In genomic region chr11:119432484-119433368, GRCh38 we compare ENCODE assay signal across 9 cellular contexts. TPM values are rescaled to one million over a fixed set of nuclear protein-coding genes. Genes with fewer than 3 reads are reported as not detected.
DNase-seq lines count a peak whose midpoint lies in the region; ATAC-seq, FAIRE-seq and TF ChIP-seq lines count a peak whose summit lies in the region.
"Had no signal": no experiment of that assay in that cellular context is flagged by ENCODE, and none has a peak within 500 bp of the region (broad histone marks: within the 10 kb centered on the region; RNA-seq: fewer than 3 reads in every experiment).

No MANE protein-coding gene starts in this region.

- WGBS in pancreas, 2 donors = 46 to 50% methylated on average over 22 of the region's 22 CpGs

- peaks cover 21% of the 10 kb centered on the region for H3K4me1 ChIP-seq in fibroblast of lung (ENCODE audit: control insufficient read depth, extremely low read depth, insufficient read depth, low read length)
- H3K4me1 ChIP-seq in pancreas = no peaks in the 10 kb centered on the region

- ATAC-seq in pancreas (peak in 3 of 4 donors; percentile 24 to 67 (median 58)), GM21367 (IDR thresholded peaks at IDR 0.05; ENCODE audit: unreplicated experiment) (no peak)

- no peak for TF ChIP-seq CTCF in fibroblast of lung (conservative IDR thresholded peaks at IDR 0.05 in 1 of 2, IDR thresholded peaks at IDR 0.05 in 1 of 2; ENCODE audit: low read depth in 1 of 2, low read length in 2 of 2)
- no peak for TF ChIP-seq CTCF in pancreas (IDR thresholded peaks at IDR 0.05)

- H4K20me1 ChIP-seq in fibroblast of lung (ENCODE audit: control insufficient read depth, extremely low read depth, insufficient read depth, low read length) = no peaks in the 10 kb centered on the region

- peak overlapping the region; percentile 35 for H2AFZ ChIP-seq in fibroblast of lung (ENCODE audit: low read length)

- peak overlapping the region; percentile 52 for H3K4me2 ChIP-seq in fibroblast of lung (ENCODE audit: extremely low read depth, insufficient read depth, low read length)

- H3K4me3 ChIP-seq in fibroblast of lung (replicated peaks in 1 of 4; ENCODE audit: control extremely low read depth in 1 of 4, insufficient read depth in 1 of 4, low read depth in 3 of 4, low read length in 4 of 4) (peak overlapping the region; percentile 3 to 44 (median 13)), pancreas (no peak overlapping the region)

- in situ Hi-C loops in Caki2 (cut with HindIII; ENCODE audit: low pct_unique_long_range_greater_than_20kb, low sequenced_read_pairs) = no loop called here

- intact Hi-C loops in pancreas (cut with DNase I) = no loop called here

- H3K9me3 ChIP-seq in fibroblast of lung (ENCODE audit: control insufficient read depth, insufficient read depth, low read depth, low read length) = no peaks in the 10 kb centered on the region
- no peaks in the 10 kb centered on the region for H3K9me3 ChIP-seq in pancreas

- peak overlapping the region; percentile 17 for H3K9ac ChIP-seq in fibroblast of lung (ENCODE audit: insufficient read depth, low read length)

- H3K27ac ChIP-seq in fibroblast of lung (ENCODE audit: insufficient read depth, low read length) (peak overlapping the region; percentile 63), pancreas (no peak overlapping the region)

- peak; percentile 61 for DNase-seq in Caki2 (ENCODE audit: low read depth)
- DNase-seq in RCC 7860 (ENCODE audit: low spot score) = peak; percentile 82
- DNase-seq in fibroblast of lung (ENCODE audit: low read depth in 2 of 2) = peak; percentile 91 to 93
- no peak for DNase-seq in pancreas
- no peak for DNase-seq in NCI-H1694 (lab: John Stamatoyannopoulos, UW)
- no peak for DNase-seq in Kasumi-1 (lab: John Stamatoyannopoulos, UW)
- no peak for DNase-seq in DMS153 treated with DMSO at 0.1 percent for 48 hours (lab: John Stamatoyannopoulos, UW; ENCODE audit: unreplicated experiment)
- DNase-seq: stimulated activated CD8-positive, alpha-beta memory T cell treated with anti-CD3 and anti-CD28 coated beads, Interleukin-4, amount 100 ng/mL, for 48 hours had no signal

- H3K27me3 ChIP-seq in fibroblast of lung (ENCODE audit: control insufficient read depth, insufficient read depth, low read length) (peaks cover 6% of the 10 kb centered on the region), pancreas (no peaks in the 10 kb centered on the region)

- no peaks in the 10 kb centered on the region for H3K79me2 ChIP-seq in fibroblast of lung (ENCODE audit: control insufficient read depth, insufficient read depth, low read length)

- H3K36me3 ChIP-seq in fibroblast of lung (ENCODE audit: control insufficient read depth, insufficient read depth, low read length) (no peaks in the 10 kb centered on the region), pancreas (no peaks in the 10 kb centered on the region)

- FAIRE-seq in RCC 7860 (lab: Jason Lieb, UNC) (peak; percentile 89), pancreas (lab: Jason Lieb, UNC) (no peak)

RNA-seq across cellular contexts. Expression of gene THY1, which starts 9.8 kb away (rescaled TPM):
- 0.10 TPM in 1 of 2 replicates, not detected in the other for total RNA-seq in Caki2 (2014; rRNA removed; shearing (Covaris generic); ENCODE audit: low replicate concordance)
- 105 and 292 TPM in 2 replicates for total RNA-seq in fibroblast of lung
- polyA plus RNA-seq in fibroblast of lung = 824 and 1,700 TPM in 2 replicates
- 595 and 805 TPM in 2 replicates for polyA plus RNA-seq in fibroblast of lung (2012)
- 1,722 and 2,470 TPM in 2 replicates for polyA minus RNA-seq in fibroblast of lung (ENCODE audit: low replicate concordance)
- total RNA-seq in pancreas = 10 to 100 TPM in 2 of 6 donors, 1 to 10 TPM in 4; 1.4 to 28.6 (median 3.4) TPM
- polyA plus RNA-seq in pancreas = 1 to 10 TPM; 4.2 to 4.8 TPM

RNA-seq across cellular contexts. Expression of gene USP2, which starts 51.2 kb away (rescaled TPM):
- total RNA-seq in Caki2 (2014; rRNA removed; shearing (Covaris generic); ENCODE audit: low replicate concordance) = 3.7 TPM in 1 of 2 replicates, not detected in the other
- total RNA-seq in fibroblast of lung (0.77 and 2.3 TPM in 2 replicates), pancreas (1 to 10 TPM; 4.4 to 9.1 (median 6.6) TPM)
- polyA plus RNA-seq in fibroblast of lung (0.66 and 1.0 TPM in 2 replicates), pancreas (10 to 100 TPM in 1 of 2 donors, 1 to 10 TPM in 1; 5.9 to 15.4 TPM)
- 0.78 and 0.98 TPM in 2 replicates for polyA plus RNA-seq in fibroblast of lung (2012)
- polyA minus RNA-seq in fibroblast of lung (ENCODE audit: low replicate concordance) = 1.4 and 7.7 TPM in 2 replicates

Comparison
In these comparisons a context has a peak if more than half of its experiments do, and no peak if none do; other contexts are left out.
1. DNase-seq: peak in Caki2 (single experiment), RCC 7860 (single experiment) and fibroblast of lung (2 of 2); none in pancreas (0 of 6), NCI-H1694 (single experiment), Kasumi-1 (0 of 2) and DMS153 treated with DMSO at 0.1 percent for 48 hours (single experiment).
2. H3K4me3 ChIP-seq: peak in fibroblast of lung (4 of 4); none in pancreas (0 of 4).